Comparison of ENCODE assay signal across 8 cellular contexts in the genomic region with DNA sequence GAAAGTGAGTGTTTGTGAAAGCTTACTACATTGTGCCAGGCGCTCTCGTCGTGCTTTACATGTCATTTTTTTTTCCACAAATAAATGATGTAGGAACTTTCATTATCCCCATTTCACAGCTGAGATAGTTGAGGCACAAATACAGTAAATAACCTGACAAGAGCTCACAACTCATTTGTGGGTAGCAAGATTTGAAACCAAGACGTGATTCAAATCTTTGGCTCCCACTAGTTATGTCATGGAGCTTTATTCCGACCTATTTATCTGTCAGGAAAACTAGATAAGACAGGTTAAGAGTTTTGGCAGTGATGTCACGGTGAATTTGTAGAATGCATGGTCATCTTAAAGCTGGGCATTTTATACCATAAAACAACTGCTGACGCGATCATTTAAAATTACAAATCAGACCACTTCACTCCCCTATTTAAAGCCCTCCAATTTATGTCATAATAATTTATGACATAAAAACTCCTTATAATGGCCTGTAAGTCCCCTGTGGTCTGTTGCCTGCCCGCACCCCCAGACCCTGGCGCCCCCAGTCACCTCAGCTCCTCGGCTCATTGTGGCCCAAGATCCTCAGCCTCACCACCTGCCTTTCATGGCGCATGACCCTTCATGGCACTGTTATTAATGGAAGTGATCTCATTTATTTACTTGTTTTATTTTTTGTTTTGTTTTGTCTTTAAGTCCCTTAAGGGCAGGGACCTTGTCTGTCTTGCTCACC. TPM values are rescaled to one million over a fixed set of nuclear protein-coding genes. Genes with fewer than 3 reads are reported as not detected.
DNase-seq lines count a peak whose midpoint lies in the region; ATAC-seq, FAIRE-seq and TF ChIP-seq lines count a peak whose summit lies in the region.

No MANE protein-coding gene starts in this region.

- no peak for FAIRE-seq in RCC 7860 (lab: Jason Lieb, UNC)

- peak overlapping the region; percentile 99 for H3K27ac Mint-ChIP-seq in activated T-helper 17 cell treated with anti-CD3 and anti-CD28 coated beads, Interleukin-2, amount 50 U/mL, for 72 hours

- peak overlapping the region; percentile 99 for H3K27ac ChIP-seq in thymus (ENCODE audit: low read depth)

- no peaks in the 10 kb centered on the region for H3K9me3 Mint-ChIP-seq in activated T-helper 17 cell treated with anti-CD3 and anti-CD28 coated beads, Interleukin-2, amount 50 U/mL, for 72 hours

- no peaks in the 10 kb centered on the region for H3K27me3 ChIP-seq in thymus (ENCODE audit: control insufficient read depth, insufficient read depth)

- no peak for TF ChIP-seq CTCF in AG09309 (IDR thresholded peaks at IDR 0.05; ENCODE audit: control insufficient read depth, insufficient read depth, low read depth, low read length, missing control alignments)

- peaks cover 6% of the 10 kb centered on the region for H3K36me3 ChIP-seq in thymus (ENCODE audit: control insufficient read depth, insufficient read depth)

- no peaks in the 10 kb centered on the region for H3K27me3 Mint-ChIP-seq in activated T-helper 17 cell treated with anti-CD3 and anti-CD28 coated beads, Interleukin-2, amount 50 U/mL, for 72 hours

- no peak for DNase-seq in AG09309 (ENCODE audit: low read depth)
- DNase-seq in iris pigment epithelial cell (ENCODE audit: low read depth): peak; percentile 49
- no peak for DNase-seq in stimulated activated CD4-positive, alpha-beta T cell treated with anti-CD3 and anti-CD28 coated beads, Interleukin-15, amount 100 ng/mL, for 24 hours
- no peak for DNase-seq in NCI-H524 treated with DMSO at 0.1 percent for 48 hours (lab: John Stamatoyannopoulos, UW)
- no peak for DNase-seq in RCC 7860 (ENCODE audit: low spot score)

- H3K4me1 Mint-ChIP-seq in activated T-helper 17 cell treated with anti-CD3 and anti-CD28 coated beads, Interleukin-2, amount 50 U/mL, for 72 hours: peaks cover 13% of the 10 kb centered on the region

- peak; percentile 18 for ATAC-seq in GM21528 (IDR thresholded peaks at IDR 0.05; ENCODE audit: low FRiP score, unreplicated experiment)
- peak; percentile 12 for ATAC-seq in activated T-helper 17 cell treated with anti-CD3 and anti-CD28 coated beads, Interleukin-2, amount 50 U/mL, for 72 hours (replicated peaks)

- H3K4me3 Mint-ChIP-seq in activated T-helper 17 cell treated with anti-CD3 and anti-CD28 coated beads, Interleukin-2, amount 50 U/mL, for 72 hours: peak overlapping the region; percentile 98

- no peaks in the 10 kb centered on the region for H3K9me3 ChIP-seq in thymus (ENCODE audit: control insufficient read depth)

- 63% methylated on average over 12 of the region's 12 CpGs for WGBS in thymus

- peak overlapping the region; percentile 92 for H3K4me3 ChIP-seq in AG09309 (ENCODE audit: control insufficient read depth, low read depth, low read length)
- H3K4me3 ChIP-seq in thymus (ENCODE audit: low read length): peak overlapping the region; percentile 87

- H3K4me1 ChIP-seq in thymus (ENCODE audit: control insufficient read depth, insufficient read depth, low read length): peaks cover 6% of the 10 kb centered on the region

- peaks cover 31% of the 10 kb centered on the region for H3K36me3 Mint-ChIP-seq in activated T-helper 17 cell treated with anti-CD3 and anti-CD28 coated beads, Interleukin-2, amount 50 U/mL, for 72 hours (ENCODE audit: low read depth)

RNA-seq across cellular contexts. Expression of a gene that starts 0.7 kb away (rescaled TPM):
- total RNA-seq in activated T-helper 17 cell treated with anti-CD3 and anti-CD28 coated beads, Interleukin-2, amount 50 U/mL, for 72 hours: 10 to 100 TPM; 36.3 to 37.6 TPM
- polyA plus RNA-seq in thymus: 24.6 TPM

RNA-seq across cellular contexts. Expression of a gene that starts 32.2 kb away (rescaled TPM):
- under 1 TPM; 0.37 to 0.87 TPM for total RNA-seq in activated T-helper 17 cell treated with anti-CD3 and anti-CD28 coated beads, Interleukin-2, amount 50 U/mL, for 72 hours
- 4.3 TPM for polyA plus RNA-seq in thymus

RNA-seq across cellular contexts. Expression of a gene that starts 54.9 kb away (rescaled TPM):
- 10 to 100 TPM; 12.8 to 25.8 TPM for total RNA-seq in activated T-helper 17 cell treated with anti-CD3 and anti-CD28 coated beads, Interleukin-2, amount 50 U/mL, for 72 hours
- polyA plus RNA-seq in thymus: 21.2 TPM
